15 cellular contexts compared by ENCODE assay signal in the genomic region with DNA sequence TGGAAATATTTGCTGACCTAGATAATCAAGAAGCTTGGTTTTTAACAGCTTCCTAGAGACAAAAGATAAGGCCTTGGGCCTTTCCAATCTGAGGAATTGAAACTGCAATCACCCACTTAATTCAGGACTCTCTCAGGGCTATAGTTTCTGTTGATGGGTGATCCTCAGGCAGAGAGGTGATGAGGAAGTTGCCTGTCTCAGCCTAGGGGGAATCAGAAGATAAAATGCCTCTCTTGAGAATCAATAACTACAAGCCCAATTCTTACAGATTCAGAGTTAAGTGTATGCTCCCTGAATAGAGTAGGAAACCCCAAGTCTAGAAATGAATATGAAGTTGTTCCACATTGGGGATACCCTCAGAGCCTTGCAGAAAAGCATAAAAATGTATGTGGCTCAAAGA.
DNase-seq lines count a peak whose midpoint lies in the region; ATAC-seq lines count a peak whose summit lies in the region.
"Had no signal": no experiment of that assay in that cellular context is flagged by ENCODE, and none has a peak within 500 bp of the region (broad histone marks: within the 10 kb centered on the region; RNA-seq: fewer than 3 reads in every experiment).

No MANE protein-coding gene starts in this region.

- DNase-seq in germinal center (ENCODE audit: low spot score) (peak; percentile 13), T-helper 9 cell (no peak), nucleus accumbens (lab: John Stamatoyannopoulos, UW) (no peak), NCI-H1694 treated with DMSO at 0.1 percent for 48 hours (lab: John Stamatoyannopoulos, UW) (no peak), NCI-H1417 treated with DMSO at 0.1 percent for 48 hours (lab: John Stamatoyannopoulos, UW) (no peak)
- DNase-seq: activated effector memory CD4-positive, alpha-beta T cell treated with anti-CD3 and anti-CD28 coated beads, Interleukin-2, amount 50 U/mL, for 16 hours; C1 segment of cervical spinal cord; cerebellar nuclear complex; Karpas-422; NCI-H226; Right ventricle myocardium superior had no signal

- ATAC-seq in GM18508 (IDR thresholded peaks at IDR 0.05; ENCODE audit: insufficient read depth, unreplicated experiment) (peak; percentile 44), GM21447 (IDR thresholded peaks at IDR 0.05; ENCODE audit: unreplicated experiment) (peak; percentile 51), HG03432 (IDR thresholded peaks at IDR 0.05; ENCODE audit: unreplicated experiment) (peak; percentile 53)
- ATAC-seq: WTC11 had no signal
